ENCODE assay signal across 21 cellular contexts in the genomic region with DNA sequence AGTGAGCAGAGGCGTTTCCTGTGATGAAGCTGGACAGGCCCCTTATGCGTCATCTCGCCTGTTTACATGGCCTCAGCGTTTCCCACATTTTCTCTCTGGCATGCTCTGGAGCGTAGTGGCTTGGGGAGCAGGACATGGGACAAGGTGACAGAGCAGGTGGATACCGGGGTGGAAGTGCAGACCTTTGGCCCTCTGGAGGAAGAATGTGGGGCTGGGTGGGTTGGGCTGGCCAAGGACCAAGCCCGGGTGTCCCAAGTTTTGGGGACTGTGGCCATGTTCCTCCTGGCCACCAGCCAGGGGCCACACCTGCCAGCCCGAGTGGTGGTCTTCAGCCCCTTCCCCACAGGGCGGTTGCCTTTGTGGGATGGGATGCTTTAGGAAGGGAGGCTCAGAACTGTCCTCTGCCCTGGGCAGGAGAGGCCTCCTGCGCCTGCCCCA.
DNase-seq lines count a peak whose midpoint lies in the region; ATAC-seq, FAIRE-seq and TF ChIP-seq lines count a peak whose summit lies in the region.
"Had no signal": no experiment of that assay in that cellular context is flagged by ENCODE, and none has a peak within 500 bp of the region (broad histone marks: within the 10 kb centered on the region; RNA-seq: fewer than 3 reads in every experiment).

No MANE protein-coding gene starts in this region.

- no peak overlapping the region for H3K4me3 Mint-ChIP-seq in natural killer cell
- H3K4me3 Mint-ChIP-seq in natural killer cell treated with Interleukin-12 subunit alpha and Interleukin-12 subunit beta and Interleukin-15 and Interleukin-18, amount 100 ng/mL, for 72 hours = no peak overlapping the region
- H3K4me3 Mint-ChIP-seq: CD4-positive, alpha-beta T cell had no signal

- ATAC-seq in natural killer cell (no peak), sciatic nerve (no peak)
- no peak for ATAC-seq in natural killer cell treated with Interleukin-12 subunit alpha and Interleukin-12 subunit beta and Interleukin-15 and Interleukin-18, amount 100 ng/mL, for 72 hours
- ATAC-seq: GM12878, K562 had no signal

- no peaks in the 10 kb centered on the region for H3K4me1 Mint-ChIP-seq in natural killer cell
- peaks cover 0 to 2% of the 10 kb centered on the region in 2 donors for H3K4me1 Mint-ChIP-seq in natural killer cell treated with Interleukin-12 subunit alpha and Interleukin-12 subunit beta and Interleukin-15 and Interleukin-18, amount 100 ng/mL, for 72 hours (ENCODE audit: low read depth in 2 of 2)

- no peak for FAIRE-seq in HTR-8/SVneo (lab: Jason Lieb, UNC)
- FAIRE-seq: GM12878, GM18507, GM19239, K562 had no signal

- no peak overlapping the region for H3K27ac Mint-ChIP-seq in natural killer cell
- H3K27ac Mint-ChIP-seq in natural killer cell treated with Interleukin-12 subunit alpha and Interleukin-12 subunit beta and Interleukin-15 and Interleukin-18, amount 100 ng/mL, for 72 hours = no peak overlapping the region
- H3K27ac Mint-ChIP-seq: CD4-positive, alpha-beta T cell had no signal

- no peak overlapping the region for H3K4me3 ChIP-seq in fibroblast of pulmonary artery (replicated peaks; ENCODE audit: low read depth, low read length)
- H3K4me3 ChIP-seq: GM12878, K562 had no signal

- no peak overlapping the region for H3K27ac ChIP-seq in substantia nigra (ENCODE audit: low read depth, low read length, poor library complexity, severe bottlenecking)

- intact Hi-C loops in natural killer cell (cut with micrococcal nuclease) (no loop called here), sciatic nerve (cut with DNase I) (no loop called here)

- no peaks in the 10 kb centered on the region for H3K9me3 Mint-ChIP-seq in natural killer cell
- H3K9me3 Mint-ChIP-seq in natural killer cell treated with Interleukin-12 subunit alpha and Interleukin-12 subunit beta and Interleukin-15 and Interleukin-18, amount 100 ng/mL, for 72 hours = peaks cover 4% of the 10 kb centered on the region
- H3K9me3 Mint-ChIP-seq: CD4-positive, alpha-beta T cell had no signal

- H3K36me3 Mint-ChIP-seq in natural killer cell = no peaks in the 10 kb centered on the region
- H3K36me3 Mint-ChIP-seq in natural killer cell treated with Interleukin-12 subunit alpha and Interleukin-12 subunit beta and Interleukin-15 and Interleukin-18, amount 100 ng/mL, for 72 hours = no peaks in the 10 kb centered on the region

- H3K27me3 Mint-ChIP-seq in natural killer cell (ENCODE audit: low read depth in 2 of 2) = no peaks in the 10 kb centered on the region
- no peaks in the 10 kb centered on the region for H3K27me3 Mint-ChIP-seq in natural killer cell treated with Interleukin-12 subunit alpha and Interleukin-12 subunit beta and Interleukin-15 and Interleukin-18, amount 100 ng/mL, for 72 hours
- H3K27me3 Mint-ChIP-seq: CD4-positive, alpha-beta T cell had no signal

- TF ChIP-seq CTCF in natural killer cell (IDR thresholded peaks at IDR 0.05) = no peak
- no peak for TF ChIP-seq CTCF in fibroblast of pulmonary artery (IDR thresholded peaks at IDR 0.05; ENCODE audit: low read length, missing control alignments)

- DNase-seq in natural killer cell = peak; percentile 2
- DNase-seq in natural killer cell treated with Interleukin-12 subunit alpha and Interleukin-12 subunit beta and Interleukin-15 and Interleukin-18, amount 100 ng/mL, for 72 hours (ENCODE audit: low spot score) = no peak
- peak; percentile 24 for DNase-seq in fibroblast of pulmonary artery (ENCODE audit: low read depth)
- peak; percentile 18 for DNase-seq in sciatic nerve (ENCODE audit: low spot score)
- no peak for DNase-seq in HTR-8/SVneo (ENCODE audit: insufficient read length, low spot score)
- no peak for DNase-seq in NCI-H2196 treated with DMSO at 0.1 percent for 48 hours (lab: John Stamatoyannopoulos, UW; ENCODE audit: unreplicated experiment)
- DNase-seq in substantia nigra (lab: John Stamatoyannopoulos, UW) = no peak
- DNase-seq: ACHN; DMS79; HCEC 1CT; NCI-H1048; NCI-H226; NCI-H526; NK-92 treated with Interleukin-12 subunit alpha and Interleukin-12 subunit beta, amount 100 ng/mL, for 24 hours; OCI-M1; RPMI8226 had no signal

Comparison
In these comparisons a context has a peak if more than half of its experiments do, and no peak if none do; other contexts are left out.
1. DNase-seq: peak in natural killer cell (single experiment), fibroblast of pulmonary artery (single experiment) and sciatic nerve (single experiment); none in natural killer cell treated with Interleukin-12 subunit alpha and Interleukin-12 subunit beta and Interleukin-15 and Interleukin-18, amount 100 ng/mL, for 72 hours (single experiment), HTR-8/SVneo (single experiment), NCI-H2196 treated with DMSO at 0.1 percent for 48 hours (single experiment) and substantia nigra (0 of 49).